In the genomic region with DNA sequence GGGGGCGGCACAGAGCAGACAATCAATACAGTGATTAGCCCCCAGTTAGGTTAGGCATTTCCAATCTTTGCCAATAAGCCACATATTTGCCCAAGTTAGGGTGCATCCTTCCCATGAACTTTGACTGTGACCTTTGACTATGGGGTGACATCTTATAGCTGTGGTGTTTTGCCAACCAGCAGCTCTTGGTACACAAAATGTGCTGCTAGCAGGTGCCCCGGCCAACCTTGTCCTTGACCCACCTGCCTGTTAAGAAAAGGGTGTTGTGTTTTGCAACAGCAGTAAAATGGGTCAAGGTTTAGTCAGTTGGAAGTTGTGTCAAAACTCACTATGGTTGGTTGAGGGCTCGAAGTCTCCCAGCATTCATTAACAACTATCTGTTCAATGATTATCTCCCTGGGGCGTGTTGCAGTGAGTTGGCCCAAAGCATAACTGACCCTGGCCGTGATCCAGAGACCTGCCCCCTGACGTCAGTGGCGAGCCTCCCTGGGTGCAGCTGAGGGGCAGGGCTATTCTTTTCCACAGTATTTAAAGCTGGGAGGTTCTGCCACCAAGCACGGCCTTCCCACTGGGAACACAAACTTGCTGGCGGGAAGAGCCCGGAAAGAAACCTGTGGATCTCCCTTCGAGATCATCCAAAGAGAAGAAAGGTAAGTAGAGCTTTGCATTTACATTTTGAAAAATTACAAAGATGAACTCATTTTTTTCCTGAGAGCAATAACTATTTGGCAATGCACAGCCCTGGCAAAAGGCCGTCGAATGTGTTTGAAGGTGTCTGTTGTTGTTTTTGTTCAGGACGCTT, we compare ENCODE assay signal across 14 cellular contexts. TPM values are rescaled to one million over a fixed set of nuclear protein-coding genes. Genes with fewer than 3 reads are reported as not detected.
DNase-seq lines count a peak whose midpoint lies in the region; ATAC-seq and TF ChIP-seq lines count a peak whose summit lies in the region.
"Had no signal": no experiment of that assay in that cellular context is flagged by ENCODE, and none has a peak within 500 bp of the region (broad histone marks: within the 10 kb centered on the region; RNA-seq: fewer than 3 reads in every experiment).

PCK1 (plus strand) TSS at position 557 of the 802 bp plus-strand sequence. CDS start 302 bp downstream, outside the sequence.

- peak within 1 kb of the TSS; percentile 73 to 82 for H3K9ac ChIP-seq in duodenal mucosa (ENCODE audit: low read depth in 1 of 2, low read length in 2 of 2)

- no peaks in the 10 kb centered on the region for H3K27me3 ChIP-seq in duodenal mucosa (ENCODE audit: control insufficient read depth in 1 of 2, insufficient read depth in 2 of 2, low read length in 2 of 2)

- H3K27me3 Mint-ChIP-seq in nephron (ENCODE audit: low read depth) = peaks cover 55% of the 10 kb centered on the region

- ATAC-seq in HG03025 (IDR thresholded peaks at IDR 0.05; ENCODE audit: low FRiP score, unreplicated experiment) (no peak), HG03095 (IDR thresholded peaks at IDR 0.05; ENCODE audit: unreplicated experiment) (no peak)

- H3K4me3 Mint-ChIP-seq in nephron = peak within 1 kb of the TSS in 2 of 3 experiments; percentile 49 to 74
- H3K4me3 Mint-ChIP-seq: CD4-positive, CD25-positive, alpha-beta regulatory T cell had no signal

- in situ Hi-C loops in Caki2 (cut with HindIII; ENCODE audit: low pct_unique_long_range_greater_than_20kb, low sequenced_read_pairs) = no loop called here

- peaks cover 31 to 34% of the 10 kb centered on the region in 2 donors for H3K4me1 ChIP-seq in duodenal mucosa (ENCODE audit: control insufficient read depth in 1 of 2, insufficient read depth in 2 of 2, low read length in 2 of 2)

- H3K9me3 Mint-ChIP-seq in nephron = no peaks in the 10 kb centered on the region
- H3K9me3 Mint-ChIP-seq: CD4-positive, CD25-positive, alpha-beta regulatory T cell had no signal

- H3K27ac ChIP-seq in duodenal mucosa (ENCODE audit: low read depth, low read length) = peak within 1 kb of the TSS; percentile 83
- H3K27ac ChIP-seq: dorsolateral prefrontal cortex had no signal

- H3K36me3 Mint-ChIP-seq in nephron (ENCODE audit: low read depth) = peaks cover 13% of the 10 kb centered on the region
- H3K36me3 Mint-ChIP-seq: CD4-positive, CD25-positive, alpha-beta regulatory T cell had no signal

- H3K36me3 ChIP-seq in duodenal mucosa (ENCODE audit: control insufficient read depth in 1 of 2, insufficient read depth in 2 of 2, low read length in 2 of 2) = peaks cover 34 to 41% of the 10 kb centered on the region in 2 donors

- H3K9me3 ChIP-seq in duodenal mucosa (ENCODE audit: control insufficient read depth in 1 of 2, low read length in 2 of 2) = no peaks in the 10 kb centered on the region

- DNase-seq in Caki2 (ENCODE audit: low read depth) (peak; percentile 96), NCI-H2196 (lab: John Stamatoyannopoulos, UW; ENCODE audit: unreplicated experiment) (peak; percentile 48), DMS53 (lab: John Stamatoyannopoulos, UW) (no peak)
- DNase-seq in activated CD4-positive, CD25-positive, alpha-beta regulatory T cell treated with anti-CD3 and anti-CD28 coated beads, Interleukin-2, amount 50 U/mL, for 72 hours = no peak
- DNase-seq: activated CD4-positive, CD25-positive, alpha-beta regulatory T cell; activated gamma-delta T cell treated with Interleukin-2 at 50 U/mL for 16 hours; CD4-positive, CD25-positive, alpha-beta regulatory T cell; dorsolateral prefrontal cortex; MV-4-11 had no signal

- peaks cover 12% of the 10 kb centered on the region for H3K4me1 Mint-ChIP-seq in nephron
- H3K4me1 Mint-ChIP-seq: CD4-positive, CD25-positive, alpha-beta regulatory T cell had no signal

- no peak for TF ChIP-seq CTCF in nephron (IDR thresholded peaks at IDR 0.05; ENCODE audit: unreplicated experiment in 3 of 3)

- peak within 1 kb of the TSS; percentile 74 to 76 for H3K4me3 ChIP-seq in duodenal mucosa (ENCODE audit: low read depth in 1 of 2, low read length in 2 of 2)
- H3K4me3 ChIP-seq: dorsolateral prefrontal cortex had no signal

- H3K27ac Mint-ChIP-seq in nephron = peak within 1 kb of the TSS in 2 of 3 experiments; percentile 68 to 89
- H3K27ac Mint-ChIP-seq: CD4-positive, CD25-positive, alpha-beta regulatory T cell had no signal

RNA-seq across cellular contexts. Expression of gene PCK1, which starts in this region (rescaled TPM):
- 0.96 and 1.0 TPM in 2 replicates for total RNA-seq in Caki2 (2014; rRNA removed; shearing (Covaris generic); ENCODE audit: low replicate concordance)
- total RNA-seq: CD4-positive, CD25-positive, alpha-beta regulatory T cell; osteocyte had no signal

Comparison
In these comparisons a context has a peak if more than half of its experiments do, and no peak if none do; other contexts are left out.
1. DNase-seq: peak in Caki2 (single experiment) and NCI-H2196 (single experiment); none in activated CD4-positive, CD25-positive, alpha-beta regulatory T cell treated with anti-CD3 and anti-CD28 coated beads, Interleukin-2, amount 50 U/mL, for 72 hours (single experiment) and DMS53 (single experiment).